Comparison of ENCODE assay signal across 11 cellular contexts in genomic region chr2:63875143-63875542, GRCh38. TPM values are rescaled to one million over a fixed set of nuclear protein-coding genes. Genes with fewer than 3 reads are reported as not detected.
DNase-seq lines count a peak whose midpoint lies in the region; ATAC-seq and TF ChIP-seq lines count a peak whose summit lies in the region.
"Had no signal": no experiment of that assay in that cellular context is flagged by ENCODE, and none has a peak within 500 bp of the region (broad histone marks: within the 10 kb centered on the region; RNA-seq: fewer than 3 reads in every experiment).

No MANE protein-coding gene starts in this region.

- peak overlapping the region; percentile 51 for H3K27ac Mint-ChIP-seq in activated CD4-positive, alpha-beta T cell treated with anti-CD3 and anti-CD28 coated beads for 36 hours
- H3K27ac Mint-ChIP-seq in activated CD4-positive, alpha-beta T cell treated with anti-CD3 and anti-CD28 coated beads, Interleukin-2, amount 10 ng/mL, durations not matched to agents 7 days and 5 days = no peak overlapping the region
- peak overlapping the region; percentile 98 for H3K27ac Mint-ChIP-seq in MCF 10A (ENCODE audit: low read depth, unreplicated experiment)

- POLR2A ChIA-PET in activated CD4-positive, alpha-beta T cell treated with anti-CD3 and anti-CD28 coated beads for 36 hours (lab: Charles Lee) = no interaction called here
- POLR2A ChIA-PET in activated CD4-positive, alpha-beta T cell treated with anti-CD3 and anti-CD28 coated beads, Interleukin-2, amount 10 ng/mL, durations not matched to agents 7 days and 5 days (lab: Charles Lee) = no interaction called here
- POLR2A ChIA-PET in MCF 10A (lab: Yijun Ruan, JAX) = interaction anchor here (0.7 to 18.6 kb wide), 12 partner anchors 9 to 285 kb away, joined by 3 to 248 read pairs (median 8); partner anchors contain the start of gene UGP2

- CTCF ChIA-PET in activated CD4-positive, alpha-beta T cell treated with anti-CD3 and anti-CD28 coated beads for 36 hours (lab: Charles Lee) = no interaction called here
- CTCF ChIA-PET in activated CD4-positive, alpha-beta T cell treated with anti-CD3 and anti-CD28 coated beads, Interleukin-2, amount 10 ng/mL, durations not matched to agents 7 days and 5 days (lab: Charles Lee) = no interaction called here
- CTCF ChIA-PET in MCF 10A (lab: Yijun Ruan, JAX) = interaction anchor here (0.6 to 4.6 kb wide), 6 partner anchors 8 to 186 kb away, joined by 3 to 16 read pairs (median 5); no protein-coding TSS in a partner anchor

- no TSS peak for BruUV-seq in MCF 10A (replicated peaks; lab: Mats Ljungman, UMichigan)

- H3K27me3 Mint-ChIP-seq in activated CD4-positive, alpha-beta T cell treated with anti-CD3 and anti-CD28 coated beads for 36 hours = no peaks in the 10 kb centered on the region
- no peaks in the 10 kb centered on the region for H3K27me3 Mint-ChIP-seq in activated CD4-positive, alpha-beta T cell treated with anti-CD3 and anti-CD28 coated beads, Interleukin-2, amount 10 ng/mL, durations not matched to agents 7 days and 5 days
- H3K27me3 Mint-ChIP-seq in MCF 10A (ENCODE audit: insufficient read depth, unreplicated experiment) = no peaks in the 10 kb centered on the region

- in situ Hi-C loops in GM13976 (cut with MboI; ENCODE audit: low sequenced_read_pairs, unreplicated experiment) = loop anchor here (10.0 kb wide), 1 partner anchor 190 kb away; no protein-coding TSS in a partner anchor

- intact Hi-C loops in activated CD4-positive, alpha-beta T cell treated with anti-CD3 and anti-CD28 coated beads for 36 hours (cut with DNase I, micrococcal nuclease) = no loop called here
- intact Hi-C loops in MCF 10A (cut with micrococcal nuclease) = no loop called here
- intact Hi-C loops in left ventricle myocardium inferior (cut with micrococcal nuclease) = no loop called here
- intact Hi-C loops in testis (cut with DNase I; ENCODE audit: low total_unique reads) = no loop called here

- H3K4me3 ChIP-seq in left ventricle myocardium inferior (no peak overlapping the region), testis (no peak overlapping the region)
- H3K4me3 ChIP-seq: sigmoid colon had no signal

- ATAC-seq in activated CD4-positive, alpha-beta T cell treated with anti-CD3 and anti-CD28 coated beads for 36 hours = no peak
- no peak for ATAC-seq in HG03565 (IDR thresholded peaks at IDR 0.05; ENCODE audit: unreplicated experiment)

- no peak for DNase-seq in activated CD4-positive, alpha-beta T cell treated with anti-CD3 and anti-CD28 coated beads for 36 hours
- no peak for DNase-seq in activated CD4-positive, alpha-beta T cell treated with anti-CD3 and anti-CD28 coated beads, Interleukin-2, amount 10 ng/mL, durations not matched to agents 7 days and 5 days
- DNase-seq in MCF 10A (ENCODE audit: unreplicated experiment) (peak; percentile 35), left ventricle myocardium inferior (no peak), testis (no peak), occipital lobe (lab: John Stamatoyannopoulos, UW) (no peak), GM13976 (ENCODE audit: low spot score) (no peak)
- DNase-seq: midbrain, NCI-H2029 treated with DMSO at 0.1 percent for 48 hours, sigmoid colon had no signal

- H3K4me1 ChIP-seq in left ventricle myocardium inferior (peaks cover 65% of the 10 kb centered on the region), testis (peaks cover 11% of the 10 kb centered on the region)

- H3K4me3 Mint-ChIP-seq in activated CD4-positive, alpha-beta T cell treated with anti-CD3 and anti-CD28 coated beads for 36 hours = no peak overlapping the region
- H3K4me3 Mint-ChIP-seq in activated CD4-positive, alpha-beta T cell treated with anti-CD3 and anti-CD28 coated beads, Interleukin-2, amount 10 ng/mL, durations not matched to agents 7 days and 5 days = no peak overlapping the region
- H3K4me3 Mint-ChIP-seq in MCF 10A (ENCODE audit: unreplicated experiment) = peak overlapping the region; percentile 57

- H3K27ac ChIP-seq in left ventricle myocardium inferior (replicated peaks) (peak overlapping the region; percentile 68), testis (peak overlapping the region; percentile 33 to 46)

- no peaks in the 10 kb centered on the region for H3K27me3 ChIP-seq in left ventricle myocardium inferior (ENCODE audit: low read depth)
- H3K27me3 ChIP-seq in testis = no peaks in the 10 kb centered on the region
- H3K27me3 ChIP-seq: sigmoid colon had no signal

- peaks cover 43% of the 10 kb centered on the region for H3K36me3 Mint-ChIP-seq in activated CD4-positive, alpha-beta T cell treated with anti-CD3 and anti-CD28 coated beads for 36 hours (ENCODE audit: low read depth)
- H3K36me3 Mint-ChIP-seq in activated CD4-positive, alpha-beta T cell treated with anti-CD3 and anti-CD28 coated beads, Interleukin-2, amount 10 ng/mL, durations not matched to agents 7 days and 5 days (ENCODE audit: low read depth) = peaks cover 66% of the 10 kb centered on the region
- H3K36me3 Mint-ChIP-seq in MCF 10A (ENCODE audit: insufficient read depth, unreplicated experiment) = peaks cover 61% of the 10 kb centered on the region

- no peak for TF ChIP-seq POLR2A in testis (IDR thresholded peaks at IDR 0.05)

- H3K9me3 ChIP-seq in left ventricle myocardium inferior (replicated peaks) = no peaks in the 10 kb centered on the region
- no peaks in the 10 kb centered on the region for H3K9me3 ChIP-seq in testis
- H3K9me3 ChIP-seq: sigmoid colon had no signal

- H3K36me3 ChIP-seq in left ventricle myocardium inferior (peaks cover 20% of the 10 kb centered on the region), testis (ENCODE audit: low read depth, missing control alignments) (no peaks in the 10 kb centered on the region)
- H3K36me3 ChIP-seq: sigmoid colon had no signal

- peaks cover 3% of the 10 kb centered on the region for H3K9me3 Mint-ChIP-seq in activated CD4-positive, alpha-beta T cell treated with anti-CD3 and anti-CD28 coated beads for 36 hours (ENCODE audit: low read depth)
- H3K9me3 Mint-ChIP-seq in activated CD4-positive, alpha-beta T cell treated with anti-CD3 and anti-CD28 coated beads, Interleukin-2, amount 10 ng/mL, durations not matched to agents 7 days and 5 days = peaks cover 8% of the 10 kb centered on the region
- peaks cover 16% of the 10 kb centered on the region for H3K9me3 Mint-ChIP-seq in MCF 10A (ENCODE audit: unreplicated experiment)

- WGBS in testis, 2 donors = 33 to 36% methylated on average over 1 of the region's 1 CpG

- peaks cover 20% of the 10 kb centered on the region for H3K4me1 Mint-ChIP-seq in activated CD4-positive, alpha-beta T cell treated with anti-CD3 and anti-CD28 coated beads for 36 hours
- peaks cover 7% of the 10 kb centered on the region for H3K4me1 Mint-ChIP-seq in activated CD4-positive, alpha-beta T cell treated with anti-CD3 and anti-CD28 coated beads, Interleukin-2, amount 10 ng/mL, durations not matched to agents 7 days and 5 days
- peaks cover 52% of the 10 kb centered on the region for H3K4me1 Mint-ChIP-seq in MCF 10A (ENCODE audit: insufficient read depth, unreplicated experiment)

- TF ChIP-seq CTCF in MCF 10A (IDR thresholded peaks at IDR 0.05; ENCODE audit: unreplicated experiment) (no peak), left ventricle myocardium inferior (IDR thresholded peaks at IDR 0.05; ENCODE audit: borderline replicate concordance) (no peak), testis (IDR thresholded peaks at IDR 0.05) (no peak), GM13976 (IDR thresholded peaks at IDR 0.05; ENCODE audit: borderline replicate concordance, control extremely low read depth, extremely low read depth, insufficient read depth, missing control alignments) (no peak)

RNA-seq across cellular contexts. Expression of gene UGP2, which starts 33.4 kb away (rescaled TPM):
- 100 to 1,000 TPM in 1 of 2 experiments, 10 to 100 TPM in 1; 98.4 to 144 TPM for total RNA-seq in activated CD4-positive, alpha-beta T cell treated with anti-CD3 and anti-CD28 coated beads for 36 hours
- 100 to 1,000 TPM; 140 to 181 TPM for total RNA-seq in activated CD4-positive, alpha-beta T cell treated with anti-CD3 and anti-CD28 coated beads, Interleukin-2, amount 10 ng/mL, durations not matched to agents 7 days and 5 days
- total RNA-seq in MCF 10A (2022) (77.3 and 78.4 TPM in 2 replicates), left ventricle myocardium inferior (394 TPM), testis (10 to 100 TPM; 51.7 to 52.9 TPM), occipital lobe (83.9 TPM)
- polyA plus RNA-seq in testis (ENCODE audit: insufficient read depth, low read depth, low replicate concordance) = 70.3 TPM
